Comparison of ENCODE assay signal across 16 cellular contexts in the genomic region with DNA sequence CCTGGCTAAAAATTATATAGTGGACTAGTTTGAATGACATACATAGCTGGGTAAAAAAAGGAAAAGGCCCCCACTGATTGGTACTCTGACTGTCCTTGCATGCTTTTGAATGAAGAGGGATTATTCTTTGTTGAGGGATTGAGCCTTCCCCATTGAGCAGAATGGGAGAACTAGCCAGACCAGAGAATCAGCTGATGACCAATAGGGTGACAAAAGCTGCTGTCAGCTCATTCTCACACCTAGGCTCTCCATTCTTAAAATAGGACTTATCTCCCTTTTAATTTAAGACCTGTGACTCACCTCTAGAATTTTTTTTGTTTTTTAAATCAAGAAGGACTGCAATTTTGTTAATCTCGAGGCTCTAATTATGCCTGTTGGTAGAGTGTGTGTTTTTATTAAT.
DNase-seq lines count a peak whose midpoint lies in the region; ATAC-seq lines count a peak whose summit lies in the region.
"Had no signal": no experiment of that assay in that cellular context is flagged by ENCODE, and none has a peak within 500 bp of the region (broad histone marks: within the 10 kb centered on the region; RNA-seq: fewer than 3 reads in every experiment).

No MANE protein-coding gene starts in this region.

- intact Hi-C loops in activated CD4-positive, alpha-beta T cell treated with anti-CD3 and anti-CD28 coated beads, Interleukin-2, amount 10 ng/mL, durations not matched to agents 24 days and 14 days (cut with micrococcal nuclease), result no loop called here
- intact Hi-C loops in activated CD4-positive, alpha-beta T cell treated with anti-CD3 and anti-CD28 coated beads for 36 hours (cut with DNase I, micrococcal nuclease), result no loop called here
- intact Hi-C loops in Right ventricle myocardium superior (cut with DNase I), result no loop called here
- intact Hi-C loops in left ventricle myocardium superior (cut with micrococcal nuclease), result no loop called here

- H3K4me1 Mint-ChIP-seq in activated CD4-positive, alpha-beta T cell treated with anti-CD3 and anti-CD28 coated beads, Interleukin-2, amount 10 ng/mL, durations not matched to agents 24 days and 14 days, result peaks cover 4% of the 10 kb centered on the region
- H3K4me1 Mint-ChIP-seq in activated CD4-positive, alpha-beta T cell treated with anti-CD3 and anti-CD28 coated beads for 36 hours, result peaks cover 20% of the 10 kb centered on the region

- CTCF ChIA-PET in activated CD4-positive, alpha-beta T cell treated with anti-CD3 and anti-CD28 coated beads for 36 hours (lab: Charles Lee), result no interaction called here

- peaks cover 12% of the 10 kb centered on the region for H3K36me3 Mint-ChIP-seq in activated CD4-positive, alpha-beta T cell treated with anti-CD3 and anti-CD28 coated beads, Interleukin-2, amount 10 ng/mL, durations not matched to agents 24 days and 14 days (ENCODE audit: low read depth)
- peaks cover 20% of the 10 kb centered on the region for H3K36me3 Mint-ChIP-seq in activated CD4-positive, alpha-beta T cell treated with anti-CD3 and anti-CD28 coated beads for 36 hours (ENCODE audit: low read depth)

- POLR2A ChIA-PET in activated CD4-positive, alpha-beta T cell treated with anti-CD3 and anti-CD28 coated beads for 36 hours (lab: Charles Lee), result no interaction called here

- DNase-seq in activated CD4-positive, alpha-beta T cell treated with anti-CD3 and anti-CD28 coated beads, Interleukin-2, amount 10 ng/mL, durations not matched to agents 24 days and 14 days, result peak; percentile 13
- DNase-seq in activated CD4-positive, alpha-beta T cell treated with anti-CD3 and anti-CD28 coated beads for 36 hours, result no peak
- DNase-seq in Right ventricle myocardium superior, result no peak
- DNase-seq in left ventricle myocardium superior, result no peak
- DNase-seq in AG20443 (ENCODE audit: low spot score), result no peak
- no peak for DNase-seq in NCI-H187 (lab: John Stamatoyannopoulos, UW)
- DNase-seq: AML-193; Caco-2; CD8-positive, alpha-beta memory T cell; DND-41; GDM1; HCEC 1CT; HFFc6; IMR-90 had no signal

- peaks cover 4% of the 10 kb centered on the region for H3K27me3 Mint-ChIP-seq in activated CD4-positive, alpha-beta T cell treated with anti-CD3 and anti-CD28 coated beads, Interleukin-2, amount 10 ng/mL, durations not matched to agents 24 days and 14 days
- no peaks in the 10 kb centered on the region for H3K27me3 Mint-ChIP-seq in activated CD4-positive, alpha-beta T cell treated with anti-CD3 and anti-CD28 coated beads for 36 hours
- H3K27me3 Mint-ChIP-seq: CD8-positive, alpha-beta memory T cell had no signal

- peaks cover 26% of the 10 kb centered on the region for H3K9me3 Mint-ChIP-seq in activated CD4-positive, alpha-beta T cell treated with anti-CD3 and anti-CD28 coated beads, Interleukin-2, amount 10 ng/mL, durations not matched to agents 24 days and 14 days
- H3K9me3 Mint-ChIP-seq in activated CD4-positive, alpha-beta T cell treated with anti-CD3 and anti-CD28 coated beads for 36 hours (ENCODE audit: low read depth), result peaks cover 25% of the 10 kb centered on the region

- no peak for ATAC-seq in activated CD4-positive, alpha-beta T cell treated with anti-CD3 and anti-CD28 coated beads for 36 hours
- ATAC-seq in Right ventricle myocardium superior (ENCODE audit: poor library complexity), result peak; percentile 94
- ATAC-seq in left ventricle myocardium superior, result peak; percentile 95
- no peak for ATAC-seq in HG03521 (IDR thresholded peaks at IDR 0.05; ENCODE audit: unreplicated experiment)
- ATAC-seq in HG03159 (IDR thresholded peaks at IDR 0.05; ENCODE audit: unreplicated experiment), result no peak

- no peak overlapping the region for H3K4me3 Mint-ChIP-seq in activated CD4-positive, alpha-beta T cell treated with anti-CD3 and anti-CD28 coated beads, Interleukin-2, amount 10 ng/mL, durations not matched to agents 24 days and 14 days
- H3K4me3 Mint-ChIP-seq in activated CD4-positive, alpha-beta T cell treated with anti-CD3 and anti-CD28 coated beads for 36 hours, result no peak overlapping the region
- H3K4me3 Mint-ChIP-seq: CD8-positive, alpha-beta memory T cell; HFFc6 had no signal

- H3K27ac Mint-ChIP-seq in activated CD4-positive, alpha-beta T cell treated with anti-CD3 and anti-CD28 coated beads, Interleukin-2, amount 10 ng/mL, durations not matched to agents 24 days and 14 days, result no peak overlapping the region
- H3K27ac Mint-ChIP-seq in activated CD4-positive, alpha-beta T cell treated with anti-CD3 and anti-CD28 coated beads for 36 hours, result no peak overlapping the region
- H3K27ac Mint-ChIP-seq: CD8-positive, alpha-beta memory T cell; HFFc6 had no signal

Comparison
In these comparisons a context has a peak if more than half of its experiments do, and no peak if none do; other contexts are left out.
1. ATAC-seq: peak in Right ventricle myocardium superior (single experiment) and left ventricle myocardium superior (single experiment); none in activated CD4-positive, alpha-beta T cell treated with anti-CD3 and anti-CD28 coated beads for 36 hours (single experiment), HG03521 (single experiment) and HG03159 (single experiment).